ENCODE assay signal across 34 cellular contexts in genomic region chr1:67809887-67810286, GRCh38. TPM values are rescaled to one million over a fixed set of nuclear protein-coding genes. Genes with fewer than 3 reads are reported as not detected.
"Had no signal": no experiment of that assay in that cellular context is flagged by ENCODE, and none has a peak within 500 bp of the region (broad histone marks: within the 10 kb centered on the region; RNA-seq: fewer than 3 reads in every experiment).

No MANE protein-coding gene starts in this region.

- H3K36me3 ChIP-seq: adrenal gland, brain microvascular endothelial cell, breast epithelium had no signal

- ATAC-seq: activated CD8-positive, alpha-beta T cell treated with anti-CD3 and anti-CD28 coated beads for 36 hours; activated naive CD4-positive, alpha-beta T cell treated with anti-CD3 and anti-CD28 coated beads, Interleukin-2, amount 50 U/mL, for 72 hours; activated T-cell treated with anti-CD3 and anti-CD28 coated beads, Interleukin-2, amount 50 U/mL, for 4 hours; activated T-cell treated with anti-CD3 and anti-CD28 coated beads, Interleukin-2, amount 50 U/mL, for 72 hours; activated T-helper 17 cell treated with anti-CD3 and anti-CD28 coated beads, Interleukin-2, amount 50 U/mL, for 72 hours; body of pancreas had no signal

- H3K27me3 ChIP-seq: adrenal gland, body of pancreas, brain microvascular endothelial cell, breast epithelium had no signal

- H3K4me3 ChIP-seq: adrenal gland, body of pancreas, breast epithelium had no signal

- FAIRE-seq: astrocyte, TTC549 had no signal

- H3K9me3 ChIP-seq: body of pancreas, breast epithelium had no signal

- H3K27ac ChIP-seq: adrenal gland, body of pancreas, brain microvascular endothelial cell, breast epithelium, VCaP had no signal

- DNase-seq: activated B cell treated with CpG ODN at 0.5 μM for 24 hours; activated CD4-positive, alpha-beta memory T cell treated with anti-CD3 and anti-CD28 coated beads for 36 hours; activated CD4-positive, alpha-beta T cell treated with anti-CD3 and anti-CD28 coated beads for 4 hours; activated CD4-positive, alpha-beta T cell treated with anti-CD3 and anti-CD28 coated beads, Interleukin-2, amount 10 ng/mL, durations not matched to agents 24 days and 14 days; activated CD4-positive, alpha-beta T cell treated with anti-CD3 and anti-CD28 coated beads, Interleukin-2, amount 50 U/mL, for 1 hour; activated CD4-positive, alpha-beta T cell treated with anti-CD3 and anti-CD28 coated beads, Interleukin-2, amount 50 U/mL, for 4 hours; activated CD4-positive, CD25-positive, alpha-beta regulatory T cell treated with anti-CD3 and anti-CD28 coated beads, Interleukin-2, amount 50 U/mL, for 72 hours; activated CD8-positive, alpha-beta memory T cell treated with anti-CD3 and anti-CD28 coated beads, Interleukin-2, amount 50 U/mL, for 4 hours; activated CD8-positive, alpha-beta T cell treated with anti-CD3 and anti-CD28 coated beads for 36 hours; activated effector memory CD4-positive, alpha-beta T cell treated with anti-CD3 and anti-CD28 coated beads, Interleukin-2, amount 50 U/mL, for 16 hours; activated gamma-delta T cell treated with Interleukin-2 at 50 U/mL for 16 hours; activated naive CD4-positive, alpha-beta T cell; activated naive CD4-positive, alpha-beta T cell treated with anti-CD3 and anti-CD28 coated beads for 36 hours; activated naive CD4-positive, alpha-beta T cell treated with anti-CD3 and anti-CD28 coated beads, Interleukin-2, amount 50 U/mL, for 16 hours; activated naive CD8-positive, alpha-beta T cell treated with anti-CD3 and anti-CD28 coated beads for 36 hours; activated T-cell treated with anti-CD3 and anti-CD28 coated beads for 4 hours; activated T-cell treated with anti-CD3 and anti-CD28 coated beads, Interleukin-2, amount 50 U/mL, for 1 hour; activated T-cell treated with anti-CD3 and anti-CD28 coated beads, Interleukin-2, amount 50 U/mL, for 4 hours; activated T-cell treated with anti-CD3 and anti-CD28 coated beads, Interleukin-2, amount 50 U/mL, for 72 hours; adrenal gland; amniotic stem cell; aorta; body of pancreas; brain microvascular endothelial cell; central memory CD4-positive, alpha-beta T cell; T-helper 1 cell; T-helper 2 cell; T-helper 9 cell had no signal

RNA-seq across cellular contexts. Expression of gene GNG12, which starts 23.4 kb away (rescaled TPM):
- total RNA-seq: activated B cell treated with CpG ODN at 0.5 μM for 24 hours; activated CD8-positive, alpha-beta T cell treated with anti-CD3 and anti-CD28 coated beads for 36 hours had no signal
